ENCODE assay signal across 17 cellular contexts in the genomic region with DNA sequence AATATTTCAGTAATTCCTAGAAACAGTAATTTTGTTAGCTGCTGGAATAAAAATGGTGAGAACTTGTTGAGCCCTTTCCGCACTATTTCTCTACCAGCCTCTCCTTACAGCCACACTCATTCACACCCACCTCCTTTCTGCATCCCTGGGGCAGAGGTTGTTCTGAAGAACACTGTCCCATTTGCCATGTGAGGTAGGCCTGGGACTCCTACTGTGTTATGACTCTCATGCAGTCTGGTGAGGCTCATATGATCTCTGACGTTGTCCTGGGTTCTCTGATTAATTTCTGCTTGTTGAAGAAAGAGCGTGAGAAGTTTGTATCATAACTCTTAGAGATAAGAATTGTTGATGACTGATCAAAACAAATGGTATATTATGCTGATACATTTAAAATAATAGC. TPM values are rescaled to one million over a fixed set of nuclear protein-coding genes. Genes with fewer than 3 reads are reported as not detected.
A peak's percentile ranks its signal among the peaks of the same experiment; 100 is the strongest.
DNase-seq lines count a peak whose midpoint lies in the region; ATAC-seq and TF ChIP-seq lines count a peak whose summit lies in the region.
"Had no signal": no experiment of that assay in that cellular context is flagged by ENCODE, and none has a peak within 500 bp of the region (broad histone marks: within the 10 kb centered on the region; RNA-seq: fewer than 3 reads in every experiment).

No MANE protein-coding gene starts in this region.

- POLR2A ChIA-PET in HEK293 (lab: Yijun Ruan, JAX): no interaction called here

- ATAC-seq in central memory CD8-positive, alpha-beta T cell (replicated peaks; ENCODE audit: extremely low read depth, poor library complexity, severe bottlenecking): no peak
- ATAC-seq in stimulated activated memory B cell treated with anti-CD40 and anti-IgM and Interleukin-4, amounts not matched to agents 10 μg/mL and 1 μg/mL and 100 μg/mL, for 72 hours: no peak
- ATAC-seq in T-helper 17 cell: no peak
- ATAC-seq: A549, GM23338 had no signal

- H3K4me3 ChIP-seq in HEK293 (ENCODE audit: low read depth, low read length): no peak overlapping the region
- no peak overlapping the region for H3K4me3 ChIP-seq in MG63
- H3K4me3 ChIP-seq: A549, GM23338 had no signal

- H3K27ac Mint-ChIP-seq in central memory CD8-positive, alpha-beta T cell (ENCODE audit: low read depth): peak overlapping the region; percentile 5
- H3K27ac Mint-ChIP-seq in stimulated activated memory B cell treated with anti-CD40 and anti-IgM and Interleukin-4, amounts not matched to agents 10 μg/mL and 1 μg/mL and 100 μg/mL, for 72 hours: peak overlapping the region; percentile 43
- no peak overlapping the region for H3K27ac Mint-ChIP-seq in T-helper 17 cell
- H3K27ac Mint-ChIP-seq: GM23338 had no signal

- peaks cover 4% of the 10 kb centered on the region for H3K36me3 Mint-ChIP-seq in central memory CD8-positive, alpha-beta T cell (ENCODE audit: insufficient read depth)
- no peaks in the 10 kb centered on the region for H3K36me3 Mint-ChIP-seq in stimulated activated memory B cell treated with anti-CD40 and anti-IgM and Interleukin-4, amounts not matched to agents 10 μg/mL and 1 μg/mL and 100 μg/mL, for 72 hours
- no peaks in the 10 kb centered on the region for H3K36me3 Mint-ChIP-seq in T-helper 17 cell (ENCODE audit: low read depth)

- H3K36me3 ChIP-seq in HEK293 (ENCODE audit: control insufficient read depth in 2 of 2, insufficient read depth in 1 of 2, low read length in 2 of 2) (no peaks in the 10 kb centered on the region), MG63 (no peaks in the 10 kb centered on the region)
- H3K36me3 ChIP-seq: BE2C had no signal

- no peaks in the 10 kb centered on the region for H3K27me3 ChIP-seq in MG63

- CTCF ChIA-PET in HEK293 (lab: Yijun Ruan, JAX): interaction anchor here (0.7 to 7.1 kb wide), 13 partner anchors 9 to 1106 kb away, joined by 3 to 160 read pairs (median 4); no protein-coding TSS in a partner anchor

- H3K9me3 ChIP-seq in HEK293 (ENCODE audit: control insufficient read depth, insufficient read depth, low read depth, low read length) (no peaks in the 10 kb centered on the region), T-helper 17 cell (ENCODE audit: control insufficient read depth, low read length, poor library complexity, severe bottlenecking) (no peaks in the 10 kb centered on the region), MG63 (no peaks in the 10 kb centered on the region)
- H3K9me3 ChIP-seq: A549, BE2C, Caco-2 had no signal

- no peaks in the 10 kb centered on the region for H3K9me3 Mint-ChIP-seq in central memory CD8-positive, alpha-beta T cell
- H3K9me3 Mint-ChIP-seq in stimulated activated memory B cell treated with anti-CD40 and anti-IgM and Interleukin-4, amounts not matched to agents 10 μg/mL and 1 μg/mL and 100 μg/mL, for 72 hours: no peaks in the 10 kb centered on the region

- DNase-seq in Daoy (ENCODE audit: low read depth) (peak; percentile 25), NCI-H146 treated with DMSO at 0.1 percent for 48 hours (lab: John Stamatoyannopoulos, UW; ENCODE audit: unreplicated experiment) (no peak), T-helper 17 cell (no peak), MG63 (no peak)
- no peak for DNase-seq in central memory CD8-positive, alpha-beta T cell (ENCODE audit: low spot score in 2 of 2)
- DNase-seq: BE2C; Caco-2; CD8-positive, alpha-beta memory T cell; DMS53; H7; IMR-90 had no signal

- no peak for TF ChIP-seq CTCF in HEK293 (tag by site-specific recombination; IDR thresholded peaks at IDR 0.05)

- H3K27ac ChIP-seq in HEK293 (ENCODE audit: extremely low read depth, low read depth, low read length): no peak overlapping the region
- H3K27ac ChIP-seq: A549, C4-2B had no signal

- peak overlapping the region; percentile 1 for H3K4me3 Mint-ChIP-seq in central memory CD8-positive, alpha-beta T cell
- H3K4me3 Mint-ChIP-seq in stimulated activated memory B cell treated with anti-CD40 and anti-IgM and Interleukin-4, amounts not matched to agents 10 μg/mL and 1 μg/mL and 100 μg/mL, for 72 hours: no peak overlapping the region
- no peak overlapping the region for H3K4me3 Mint-ChIP-seq in T-helper 17 cell
- H3K4me3 Mint-ChIP-seq: GM23338 had no signal

- no peaks in the 10 kb centered on the region for H3K27me3 Mint-ChIP-seq in central memory CD8-positive, alpha-beta T cell
- H3K27me3 Mint-ChIP-seq in stimulated activated memory B cell treated with anti-CD40 and anti-IgM and Interleukin-4, amounts not matched to agents 10 μg/mL and 1 μg/mL and 100 μg/mL, for 72 hours: no peaks in the 10 kb centered on the region
- H3K27me3 Mint-ChIP-seq in T-helper 17 cell: peaks cover 20% of the 10 kb centered on the region
- H3K27me3 Mint-ChIP-seq: CD8-positive, alpha-beta memory T cell had no signal

- peaks cover 45% of the 10 kb centered on the region for H3K4me1 Mint-ChIP-seq in central memory CD8-positive, alpha-beta T cell
- H3K4me1 Mint-ChIP-seq in stimulated activated memory B cell treated with anti-CD40 and anti-IgM and Interleukin-4, amounts not matched to agents 10 μg/mL and 1 μg/mL and 100 μg/mL, for 72 hours: peaks cover 36% of the 10 kb centered on the region
- H3K4me1 Mint-ChIP-seq in T-helper 17 cell: peaks cover 31% of the 10 kb centered on the region

- H3K4me1 ChIP-seq in HEK293 (ENCODE audit: control insufficient read depth, insufficient read depth, low read length): no peaks in the 10 kb centered on the region
- H3K4me1 ChIP-seq: A549, BE2C, Caco-2 had no signal

TF ChIP-seq in HEK293, 187 proteins besides CTCF, POLR2A, EP300 and RAD21:
- TF ChIP-seq ZIC2 (tag by site-specific recombination; IDR thresholded peaks at IDR 0.05): 0 out of 2 replicates have a peak, but pooled peaks have one; percentile 20
- TF ChIP-seq SCRT2 (tag by site-specific recombination; IDR thresholded peaks at IDR 0.05): no peak

RNA-seq across cellular contexts. Expression of gene KCNQ5, which starts 4.1 kb away (rescaled TPM):
- total RNA-seq in Daoy (2014; rRNA removed; shearing (Covaris generic)): 4.4 and 5.1 TPM in 2 replicates
- 1 to 10 TPM; 1.5 to 3.3 TPM for total RNA-seq in T-helper 17 cell
- 7.8 and 10.6 TPM in 2 replicates for total RNA-seq in MG63 (2014; rRNA removed; shearing (Covaris generic); ENCODE audit: low replicate concordance)
- total RNA-seq: HT-29 had no signal
